ENCODE assay signal across 8 cellular contexts in the genomic region with DNA sequence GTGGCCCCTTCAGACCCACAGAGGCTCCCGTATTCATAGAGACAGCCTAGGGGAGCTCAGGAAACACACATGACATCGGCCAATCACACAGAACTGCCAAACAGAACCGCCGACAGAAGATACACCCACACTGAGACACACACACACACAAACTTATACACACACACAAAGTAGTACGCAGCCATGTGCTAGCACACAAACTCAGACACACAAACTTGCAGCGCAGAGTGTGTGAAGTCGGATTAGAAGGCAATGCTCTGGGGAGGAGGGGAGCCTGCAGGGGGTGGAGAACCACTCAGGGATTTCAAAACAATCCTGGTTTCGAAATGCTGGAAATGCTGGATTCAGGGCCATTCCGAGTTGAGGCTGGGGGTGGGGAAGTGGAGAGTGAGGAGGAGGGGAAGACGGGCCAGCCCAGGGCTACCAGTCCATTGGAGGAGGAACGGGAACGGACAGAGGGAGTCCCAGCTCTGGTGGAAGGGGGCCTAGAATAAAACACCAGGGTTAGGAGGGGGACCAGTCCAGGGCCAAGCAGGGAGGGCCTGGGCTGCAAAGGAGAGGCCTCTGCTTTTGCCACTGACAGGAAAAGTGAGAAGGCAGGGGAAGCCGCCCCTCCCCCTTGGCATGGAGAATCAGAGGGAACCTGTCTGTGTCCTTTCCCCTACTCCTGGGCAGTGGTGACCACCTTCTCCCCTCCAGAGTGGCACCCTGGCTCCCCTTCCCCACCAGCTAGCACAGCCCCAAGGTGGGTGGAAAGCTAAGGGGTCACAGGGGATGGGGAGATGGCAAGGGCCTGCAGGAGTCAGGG. TPM values are rescaled to one million over a fixed set of nuclear protein-coding genes. Genes with fewer than 3 reads are reported as not detected.
DNase-seq lines count a peak whose midpoint lies in the region; ATAC-seq and TF ChIP-seq lines count a peak whose summit lies in the region.

No MANE protein-coding gene starts in this region.

- in situ Hi-C loops in IMR-90 (cut with MboI; ENCODE audit: low sequenced_read_pairs) (no loop called here), brain microvascular endothelial cell (cut with HindIII; ENCODE audit: low pct_ligation_motif_present, low sequenced_read_pairs) (no loop called here)

- POLR2A ChIA-PET in IMR-90 (lab: Charles Lee; ENCODE audit: unreplicated experiment) = interaction anchor here (1.9 kb wide), 1 partner anchor 11 kb away, joined by 13 read pairs; no protein-coding TSS in a partner anchor

- no peak for TF ChIP-seq EP300 in stomach (IDR thresholded peaks at IDR 0.05)

- H3K9me1 ChIP-seq in IMR-90 (ENCODE audit: insufficient read depth, low read length) = no peaks in the 10 kb centered on the region

- WGBS in IMR-90 (ENCODE audit: extremely low coverage in 2 of 2, insufficient read length in 1 of 2), 2 experiments = 4% methylated on average over 5 of the region's 13 CpGs; no CpG with 5 or more reads in 1 of the 2 experiments
- 5 to 22% (median 8%) methylated on average over 12 to 13 of the region's 13 CpGs for WGBS in stomach, 5 donors

- BruUV-seq in IMR-90 (replicated peaks; lab: Mats Ljungman, UMichigan) = no TSS peak

- H2AK9ac ChIP-seq in IMR-90 (replicated peaks; ENCODE audit: low read depth, low read length, poor library complexity) = peak overlapping the region; percentile 63

- peak overlapping the region; percentile 62 for H3K18ac ChIP-seq in IMR-90 (ENCODE audit: low read depth, low read length)

- peak overlapping the region; percentile 92 for H2BK5ac ChIP-seq in IMR-90 (ENCODE audit: low read depth, low read length, poor library complexity, severe bottlenecking)

- peak overlapping the region; percentile 80 for H2BK20ac ChIP-seq in IMR-90 (ENCODE audit: low read depth, low read length)

- H3K27me3 ChIP-seq in IMR-90 (ENCODE audit: control insufficient read depth, insufficient read depth, low read length) = no peaks in the 10 kb centered on the region
- no peaks in the 10 kb centered on the region for H3K27me3 ChIP-seq in brain microvascular endothelial cell (replicated peaks)
- H3K27me3 ChIP-seq in kidney epithelial cell (ENCODE audit: control insufficient read depth, insufficient read depth, low read length) = no peaks in the 10 kb centered on the region
- H3K27me3 ChIP-seq in stomach = no peaks in the 10 kb centered on the region

- H3K9me3 ChIP-seq in IMR-90 (ENCODE audit: control insufficient read depth, insufficient read depth, low read length) = no peaks in the 10 kb centered on the region
- no peaks in the 10 kb centered on the region for H3K9me3 ChIP-seq in stomach

- H2BK15ac ChIP-seq in IMR-90 (ENCODE audit: low read depth, low read length) = peak overlapping the region; percentile 60; the same call in 2 of the 3 replicates

- peak overlapping the region; percentile 96 for H4K91ac ChIP-seq in IMR-90 (ENCODE audit: insufficient read depth, low read depth, low read length)

- peak overlapping the region; percentile 85 for H3K56ac ChIP-seq in IMR-90 (ENCODE audit: extremely low read depth, insufficient read depth, low read length)

- DNase-seq in AG08396 (ENCODE audit: low spot score) = peak; percentile 76
- peak; percentile 88 for DNase-seq in IMR-90
- DNase-seq in brain microvascular endothelial cell = peak; percentile 77
- no peak for DNase-seq in kidney epithelial cell (ENCODE audit: low read depth)
- no peak for DNase-seq in stomach
- no peak for DNase-seq in NCI-H526 treated with DMSO at 0.1 percent for 48 hours (lab: John Stamatoyannopoulos, UW)

- peaks cover 76% of the 10 kb centered on the region for H4K20me1 ChIP-seq in IMR-90 (ENCODE audit: insufficient read depth, low read length)

- H3K4ac ChIP-seq in IMR-90 (ENCODE audit: low read depth, low read length) = peak overlapping the region; percentile 97

- peak overlapping the region; percentile 34 to 81 for H4K8ac ChIP-seq in IMR-90 (ENCODE audit: low read depth in 2 of 2, low read length in 2 of 2)

- peak overlapping the region; percentile 93 for H3K23ac ChIP-seq in IMR-90 (ENCODE audit: low read depth, low read length)

- peak overlapping the region; percentile 89 for H3K14ac ChIP-seq in IMR-90 (replicated peaks; ENCODE audit: low read depth, low read length)

- peak overlapping the region; percentile 96 for H2BK120ac ChIP-seq in IMR-90 (ENCODE audit: low read depth, low read length)

- peak overlapping the region; percentile 35 for H2AFZ ChIP-seq in IMR-90 (replicated peaks; ENCODE audit: low read length, poor library complexity)

- H3K4me1 ChIP-seq in IMR-90 (ENCODE audit: control insufficient read depth, insufficient read depth, low read length) = peaks cover 39% of the 10 kb centered on the region
- H3K4me1 ChIP-seq in stomach = peaks cover 75 to 91% (median 84%) of the 10 kb centered on the region in 4 donors

- H3K36me3 ChIP-seq in IMR-90 (ENCODE audit: control insufficient read depth, insufficient read depth, low read length) = no peaks in the 10 kb centered on the region
- no peaks in the 10 kb centered on the region for H3K36me3 ChIP-seq in brain microvascular endothelial cell (replicated peaks)
- no peaks in the 10 kb centered on the region for H3K36me3 ChIP-seq in kidney epithelial cell (ENCODE audit: control insufficient read depth, insufficient read depth, low read length)
- no peaks in the 10 kb centered on the region for H3K36me3 ChIP-seq in stomach

- H3K27ac ChIP-seq in IMR-90 (ENCODE audit: insufficient read depth, low read length) (peak overlapping the region; percentile 99), brain microvascular endothelial cell (peak overlapping the region; percentile 92), stomach (peak overlapping the region; percentile 86 to 99 (median 97))

- CTCF ChIA-PET in IMR-90 (lab: Yijun Ruan, JAX) = interaction anchor here (0.9 to 1.1 kb wide), 3 partner anchors 8 to 302 kb away, joined by 3 to 4 read pairs (median 3); no protein-coding TSS in a partner anchor

- H3K4me2 ChIP-seq in IMR-90 (ENCODE audit: low read depth, low read length) = peak overlapping the region; percentile 92

- peak overlapping the region; percentile 79 for H3K9ac ChIP-seq in IMR-90 (ENCODE audit: low read depth, low read length)

- H2AK5ac ChIP-seq in IMR-90 (ENCODE audit: low read depth, low read length) = peak overlapping the region; percentile 98

- TF ChIP-seq POLR2A in IMR-90 (IDR thresholded peaks at IDR 0.05; ENCODE audit: low read depth, low read length) (peak; percentile 47; the same call in 1 of the 2 replicates), stomach (IDR thresholded peaks at IDR 0.05) (no peak)

- dilution Hi-C loops in IMR-90 (cut with HindIII; ENCODE audit: low sequenced_read_pairs, unreplicated experiment) = no loop called here

- peak overlapping the region; percentile 31 for H4K5ac ChIP-seq in IMR-90 (ENCODE audit: low read depth, low read length)

- TF ChIP-seq CTCF in IMR-90 (conservative IDR thresholded peaks at IDR 0.05; ENCODE audit: low read depth, low read length) (no peak), brain microvascular endothelial cell (IDR thresholded peaks at IDR 0.05; ENCODE audit: low read depth, low read length, missing control alignments) (no peak), kidney epithelial cell (IDR thresholded peaks at IDR 0.05; ENCODE audit: insufficient read depth, low read length, poor library complexity, severe bottlenecking) (no peak), stomach (IDR thresholded peaks at IDR 0.05) (no peak)

- TF ChIP-seq RAD21 in IMR-90 (IDR thresholded peaks at IDR 0.05; ENCODE audit: low read length) = peak; percentile 20

- peaks cover 8 to 52% of the 10 kb centered on the region in 2 experiments; a peak in 3 of 4 replicates for H3K79me1 ChIP-seq in IMR-90 (ENCODE audit: low read depth in 1 of 2, low read length in 2 of 2)

- peak; percentile 15 for ATAC-seq in IMR-90 (ENCODE audit: low read depth)
- no peak for ATAC-seq in HG02884 (IDR thresholded peaks at IDR 0.05; ENCODE audit: unreplicated experiment)
- no peak for ATAC-seq in GM18502 (IDR thresholded peaks at IDR 0.05; ENCODE audit: poor library complexity, unreplicated experiment)

- intact Hi-C loops in IMR-90 (cut with micrococcal nuclease) (no loop called here), stomach (cut with DNase I; ENCODE audit: low total_unique reads) (no loop called here)

- H3K4me3 ChIP-seq in IMR-90 (ENCODE audit: insufficient read depth, low read depth, low read length) = peak overlapping the region; percentile 99
- H3K4me3 ChIP-seq in brain microvascular endothelial cell (ENCODE audit: low read depth, low read length) = peak overlapping the region; percentile 96
- H3K4me3 ChIP-seq in kidney epithelial cell (ENCODE audit: low read depth, low read length) = peak overlapping the region; percentile 91
- peak overlapping the region; percentile 89 to 97 (median 90) for H3K4me3 ChIP-seq in stomach

TF ChIP-seq in IMR-90, 13 proteins besides CTCF, POLR2A, EP300 and RAD21 (continues in another document):
- peak; percentile 92 for TF ChIP-seq CEBPB (IDR thresholded peaks at IDR 0.05; ENCODE audit: low read depth, low read length)

RNA-seq across cellular contexts. Expression of gene BCL9L, which starts 4.4 kb away (rescaled TPM):
- total RNA-seq in IMR-90 (2012; rRNA removed) (1.7 and 2.3 TPM in 2 replicates), kidney epithelial cell (48.3 and 51.9 TPM in 2 replicates), stomach (10 to 100 TPM in 4 of 5 donors, 1 to 10 TPM in 1; 9.9 to 35.2 (median 20.4) TPM)
- polyA plus RNA-seq in IMR-90 (2012; rRNA removed) (17.0 and 21.5 TPM in 2 replicates), stomach (10 to 100 TPM in 1 of 3 donors, 1 to 10 TPM in 2; 4.2 to 11.7 (median 6.0) TPM)
- 11.8 and 20.1 TPM in 2 replicates for polyA plus RNA-seq in IMR-90 (2012; cell fraction: cytosol; rRNA removed)
- 30.5 and 55.8 TPM in 2 replicates for polyA plus RNA-seq in IMR-90 (2012; cell fraction: nucleus; rRNA removed; ENCODE audit: low replicate concordance)

RNA-seq across cellular contexts. Expression of gene UPK2, which starts 34.8 kb away (rescaled TPM):
- total RNA-seq in IMR-90 (2012; rRNA removed) (not detected in 2 replicates), kidney epithelial cell (0.25 TPM in 1 of 2 replicates, not detected in the other), stomach (not detected)
- polyA plus RNA-seq in IMR-90 (2012; rRNA removed) (0.26 and 0.39 TPM in 2 replicates), stomach (under 1 TPM in 1 of 3 donors, not detected in 2; 0.50 TPM)
- 0.47 TPM in 1 of 2 replicates, not detected in the other for polyA plus RNA-seq in IMR-90 (2012; cell fraction: cytosol; rRNA removed)
- polyA plus RNA-seq in IMR-90 (2012; cell fraction: nucleus; rRNA removed; ENCODE audit: low replicate concordance) = 0.24 and 0.25 TPM in 2 replicates

RNA-seq across cellular contexts. Expression of gene CXCR5, which starts 37.6 kb away (rescaled TPM):
- total RNA-seq in IMR-90 (2012; rRNA removed) (not detected in 2 replicates), kidney epithelial cell (under 0.01 and 0.14 TPM in 2 replicates), stomach (under 1 TPM in 1 of 5 donors, not detected in 4; 0.14 TPM)
- polyA plus RNA-seq in IMR-90 (2012; rRNA removed) (not detected in 2 replicates), stomach (under 1 TPM; 0.12 to 0.60 (median 0.15) TPM)
- not detected in 2 replicates for polyA plus RNA-seq in IMR-90 (2012; cell fraction: cytosol; rRNA removed)
- 0.02 TPM in 1 of 2 replicates, not detected in the other for polyA plus RNA-seq in IMR-90 (2012; cell fraction: nucleus; rRNA removed; ENCODE audit: low replicate concordance)

RNA-seq across cellular contexts. Expression of gene FOXR1, which starts 50.2 kb away (rescaled TPM):
- total RNA-seq in IMR-90 (2012; rRNA removed) (not detected in 2 replicates), kidney epithelial cell (not detected in 2 replicates), stomach (not detected)
- polyA plus RNA-seq in IMR-90 (2012; rRNA removed) (not detected in 2 replicates), stomach (not detected)
- polyA plus RNA-seq in IMR-90 (2012; cell fraction: cytosol; rRNA removed) = not detected in 2 replicates
- polyA plus RNA-seq in IMR-90 (2012; cell fraction: nucleus; rRNA removed; ENCODE audit: low replicate concordance) = not detected in 2 replicates

Comparison
In these comparisons a context has a peak if more than half of its experiments do, and no peak if none do; other contexts are left out.
1. DNase-seq: peak in AG08396 (single experiment), IMR-90 (single experiment) and brain microvascular endothelial cell (single experiment); none in kidney epithelial cell (single experiment), stomach (single experiment) and NCI-H526 treated with DMSO at 0.1 percent for 48 hours (single experiment).
2. Peak in every context shown above with its lines, with median percentiles within 50 percentile points of each other: H3K27ac ChIP-seq and H3K4me3 ChIP-seq.